15 cellular contexts compared by ENCODE assay signal in genomic region chr2:204468689-204469429, GRCh38.
DNase-seq lines count a peak whose midpoint lies in the region; ATAC-seq, FAIRE-seq and TF ChIP-seq lines count a peak whose summit lies in the region.
"Had no signal": no experiment of that assay in that cellular context is flagged by ENCODE, and none has a peak within 500 bp of the region (broad histone marks: within the 10 kb centered on the region; RNA-seq: fewer than 3 reads in every experiment).

No MANE protein-coding gene starts in this region.

- no peak overlapping the region for H3K27ac Mint-ChIP-seq in activated CD4-positive, alpha-beta T cell treated with anti-CD3 and anti-CD28 coated beads, Interleukin-2, amount 10 ng/mL, durations not matched to agents 7 days and 5 days
- H3K27ac Mint-ChIP-seq: naive thymus-derived CD8-positive, alpha-beta T cell had no signal

- FAIRE-seq in K562 (lab: Jason Lieb, UNC) (no peak), keratinocyte (lab: Jason Lieb, UNC) (peak; percentile 60)
- FAIRE-seq: endometrium, urothelium cell line had no signal

- DNase-seq in A673 (ENCODE audit: low spot score), result peak; percentile 84
- DNase-seq in HFF-Myc (ENCODE audit: extremely low read depth, low read depth), result peak; percentile 40
- no peak for DNase-seq in K562 (ENCODE audit: extremely low read depth in 1 of 4, low spot score in 3 of 4)
- DNase-seq in keratinocyte (ENCODE audit: low read depth, low spot score), result no peak
- DNase-seq in stimulated activated CD4-positive, alpha-beta T cell treated with anti-CD3 and anti-CD28 coated beads, Interleukin-4, amount 100 ng/mL, for 24 hours, result no peak
- no peak for DNase-seq in activated CD4-positive, alpha-beta T cell treated with anti-CD3 and anti-CD28 coated beads, Interleukin-2, amount 10 ng/mL, durations not matched to agents 7 days and 5 days
- DNase-seq in iPS-NIHi11 (ENCODE audit: low spot score), result no peak
- no peak for DNase-seq in stimulated activated naive CD4-positive, alpha-beta T cell (lab: John Stamatoyannopoulos, UW)
- DNase-seq: GF-D8; naive thymus-derived CD8-positive, alpha-beta T cell; spleen; WERI-Rb-1 had no signal

- no peak for TF ChIP-seq POLR2A in K562 (conservative IDR thresholded peaks at IDR 0.05)

- no peak overlapping the region for H3K4me3 Mint-ChIP-seq in activated CD4-positive, alpha-beta T cell treated with anti-CD3 and anti-CD28 coated beads, Interleukin-2, amount 10 ng/mL, durations not matched to agents 7 days and 5 days
- H3K4me3 Mint-ChIP-seq: naive thymus-derived CD8-positive, alpha-beta T cell had no signal

- WGBS in K562 (ENCODE audit: insufficient coverage, low coverage, missing lambda C conversion rate), result 43% methylated on average over 4 of the region's 4 CpGs

- H3K79me2 ChIP-seq in K562 (ENCODE audit: control insufficient read depth, insufficient read depth, low read length) (no peaks in the 10 kb centered on the region), keratinocyte (ENCODE audit: control insufficient read depth, insufficient read depth, low read length) (no peaks in the 10 kb centered on the region)

- no peaks in the 10 kb centered on the region for H3K4me1 Mint-ChIP-seq in activated CD4-positive, alpha-beta T cell treated with anti-CD3 and anti-CD28 coated beads, Interleukin-2, amount 10 ng/mL, durations not matched to agents 7 days and 5 days
- H3K4me1 Mint-ChIP-seq: naive thymus-derived CD8-positive, alpha-beta T cell had no signal

- H3K4me3 ChIP-seq in A673 (ENCODE audit: low read depth, low read length, poor library complexity, severe bottlenecking), result no peak overlapping the region
- H3K4me3 ChIP-seq in HFF-Myc (replicated peaks; ENCODE audit: low read depth, low read length), result no peak overlapping the region
- H3K4me3 ChIP-seq in K562, result no peak overlapping the region
- no peak overlapping the region for H3K4me3 ChIP-seq in keratinocyte (ENCODE audit: control insufficient read depth in 2 of 3, extremely low read depth in 1 of 3, insufficient read depth in 2 of 3, low read depth in 1 of 3, low read length in 3 of 3)
- H3K4me3 ChIP-seq: BLaER1 treated with 17β-estradiol and CSF1 and Interleukin-3, amounts not matched to agents 10 nM and 100 nM; spleen had no signal

- H3K9ac ChIP-seq in K562 (ENCODE audit: insufficient read depth in 1 of 2, low read depth in 2 of 2, low read length in 2 of 2), result no peak overlapping the region
- H3K9ac ChIP-seq in keratinocyte (ENCODE audit: control insufficient read depth, extremely low read depth, insufficient read depth, low read length), result no peak overlapping the region
- H3K9ac ChIP-seq: BLaER1 treated with 17β-estradiol and CSF1 and Interleukin-3, amounts not matched to agents 10 nM and 100 nM had no signal

- H3K36me3 Mint-ChIP-seq in activated CD4-positive, alpha-beta T cell treated with anti-CD3 and anti-CD28 coated beads, Interleukin-2, amount 10 ng/mL, durations not matched to agents 7 days and 5 days (ENCODE audit: low read depth), result no peaks in the 10 kb centered on the region
- H3K36me3 Mint-ChIP-seq: naive thymus-derived CD8-positive, alpha-beta T cell had no signal

- H3K9me3 ChIP-seq in A673 (ENCODE audit: low read depth, low read length, poor library complexity, severe bottlenecking) (no peaks in the 10 kb centered on the region), K562 (replicated peaks; ENCODE audit: control insufficient read depth, insufficient read depth, low read depth, low read length) (no peaks in the 10 kb centered on the region), keratinocyte (ENCODE audit: control insufficient read depth, low read depth, low read length) (no peaks in the 10 kb centered on the region)
- H3K9me3 ChIP-seq: spleen had no signal

- no peak for TF ChIP-seq EP300 in K562 (IDR thresholded peaks at IDR 0.05; ENCODE audit: low read length)

- H3K27me3 ChIP-seq in A673 (replicated peaks; ENCODE audit: insufficient read depth, low read depth, low read length, poor library complexity) (no peaks in the 10 kb centered on the region), K562 (ENCODE audit: control insufficient read depth in 2 of 2, insufficient read depth in 2 of 2, low read length in 2 of 2) (no peaks in the 10 kb centered on the region), keratinocyte (ENCODE audit: control insufficient read depth, extremely low read depth, insufficient read depth, low read length) (no peaks in the 10 kb centered on the region)
- H3K27me3 ChIP-seq: BLaER1 treated with 17β-estradiol and CSF1 and Interleukin-3, amounts not matched to agents 10 nM and 100 nM; spleen had no signal

- peak overlapping the region; percentile 13; the same call in 1 of the 2 replicates for H2AFZ ChIP-seq in K562 (ENCODE audit: low read depth, low read length)
- peak overlapping the region; percentile 14 for H2AFZ ChIP-seq in keratinocyte (ENCODE audit: control insufficient read depth, low read length)

- CTCF ChIA-PET in A673 (lab: Charles Lee), result no interaction called here
- CTCF ChIA-PET in K562 (lab: Yijun Ruan, JAX; ENCODE audit: low intra/inter-chr PET ratio), result no interaction called here
- CTCF ChIA-PET in activated CD4-positive, alpha-beta T cell treated with anti-CD3 and anti-CD28 coated beads, Interleukin-2, amount 10 ng/mL, durations not matched to agents 7 days and 5 days (lab: Charles Lee), result no interaction called here

- TF ChIP-seq CTCF in A673 (conservative IDR thresholded peaks at IDR 0.05; ENCODE audit: low read depth, low read length), result no peak
- no peak for TF ChIP-seq CTCF in HFF-Myc (IDR thresholded peaks at IDR 0.05; ENCODE audit: low read depth, low read length, missing control alignments)
- no peak for TF ChIP-seq CTCF in K562 (IDR thresholded peaks at IDR 0.05 in 2 of 3, conservative IDR thresholded peaks at IDR 0.05 in 1 of 3; ENCODE audit: insufficient read depth in 2 of 3, low read depth in 1 of 3, low read length in 3 of 3)
- TF ChIP-seq CTCF in keratinocyte (optimal IDR thresholded peaks at IDR 0.05 in 1 of 3, IDR thresholded peaks at IDR 0.05 in 1 of 3, conservative IDR thresholded peaks at IDR 0.05 in 1 of 3; ENCODE audit: extremely low read depth in 1 of 3, insufficient read depth in 2 of 3, low read length in 3 of 3), result no peak

- in situ Hi-C loops in K562 (cut with MboI), result no loop called here

- H3K36me3 ChIP-seq in A673 (ENCODE audit: insufficient read depth, low read length, poor library complexity, severe bottlenecking) (no peaks in the 10 kb centered on the region), K562 (ENCODE audit: control insufficient read depth, insufficient read depth, low read length) (no peaks in the 10 kb centered on the region), keratinocyte (ENCODE audit: control insufficient read depth in 2 of 2, extremely low read depth in 1 of 2, insufficient read depth in 2 of 2, low read length in 2 of 2) (no peaks in the 10 kb centered on the region)
- H3K36me3 ChIP-seq: BLaER1 treated with 17β-estradiol and CSF1 and Interleukin-3, amounts not matched to agents 10 nM and 100 nM; spleen; WERI-Rb-1 had no signal

- dilution Hi-C loops in keratinocyte (cut with MboI; ENCODE audit: extremely low pct_ligation_motif_present, low sequenced_read_pairs), result no loop called here

- H3K9me3 Mint-ChIP-seq in activated CD4-positive, alpha-beta T cell treated with anti-CD3 and anti-CD28 coated beads, Interleukin-2, amount 10 ng/mL, durations not matched to agents 7 days and 5 days, result no peaks in the 10 kb centered on the region

- peaks cover 29% of the 10 kb centered on the region for H3K4me1 ChIP-seq in A673 (ENCODE audit: insufficient read depth, low read length, poor library complexity, severe bottlenecking)
- H3K4me1 ChIP-seq in K562 (replicated peaks in 1 of 2; ENCODE audit: control insufficient read depth in 2 of 2, insufficient read depth in 2 of 2, low read length in 2 of 2), result peaks cover 0 to 17% of the 10 kb centered on the region in 2 experiments; a peak in 3 of 5 replicates
- H3K4me1 ChIP-seq in keratinocyte (ENCODE audit: control insufficient read depth, extremely low read depth, insufficient read depth, low read length), result peaks cover 18% of the 10 kb centered on the region
- H3K4me1 ChIP-seq: BLaER1 treated with 17β-estradiol and CSF1 and Interleukin-3, amounts not matched to agents 10 nM and 100 nM; spleen had no signal

- H3K27me3 Mint-ChIP-seq in activated CD4-positive, alpha-beta T cell treated with anti-CD3 and anti-CD28 coated beads, Interleukin-2, amount 10 ng/mL, durations not matched to agents 7 days and 5 days, result peaks cover 15% of the 10 kb centered on the region

- no peak; a peak in 1 of 4 replicates for TF ChIP-seq RAD21 in K562 (CRISPR knock-in tag; conservative IDR thresholded peaks at IDR 0.05 in 1 of 2, IDR thresholded peaks at IDR 0.05 in 1 of 2)

- H3K4me2 ChIP-seq in K562 (ENCODE audit: insufficient read depth, low read length) (no peak overlapping the region), keratinocyte (ENCODE audit: control insufficient read depth, extremely low read depth, insufficient read depth, low read depth, low read length) (peak overlapping the region; percentile 46)
- H3K4me2 ChIP-seq: BLaER1 treated with 17β-estradiol and CSF1 and Interleukin-3, amounts not matched to agents 10 nM and 100 nM had no signal

- ATAC-seq in K562, result no peak
- ATAC-seq: naive thymus-derived CD8-positive, alpha-beta T cell had no signal

- peak overlapping the region; percentile 75 for H3K27ac ChIP-seq in A673 (ENCODE audit: low read depth, low read length, poor library complexity, severe bottlenecking)
- H3K27ac ChIP-seq in K562 (ENCODE audit: extremely low read depth, low read depth, low read length), result no peak overlapping the region
- H3K27ac ChIP-seq in keratinocyte (ENCODE audit: control insufficient read depth, insufficient read depth, low read length), result peak overlapping the region; percentile 22
- H3K27ac ChIP-seq: BLaER1 treated with 17β-estradiol and CSF1 and Interleukin-3, amounts not matched to agents 10 nM and 100 nM; WERI-Rb-1 had no signal

- intact Hi-C loops in A673 (cut with micrococcal nuclease; ENCODE audit: unreplicated experiment), result no loop called here
- intact Hi-C loops in K562 (cut with micrococcal nuclease), result no loop called here

- H3K9me1 ChIP-seq in K562 (ENCODE audit: control insufficient read depth, insufficient read depth, low read length) (no peaks in the 10 kb centered on the region), keratinocyte (ENCODE audit: control insufficient read depth, extremely low read depth, insufficient read depth, low read length) (no peaks in the 10 kb centered on the region)

- POLR2A ChIA-PET in A673 (lab: Charles Lee; ENCODE audit: low non-redundant PET), result no interaction called here
- POLR2A ChIA-PET in K562 (lab: Yijun Ruan, JAX), result interaction anchor here (0.9 to 1.8 kb wide), 3 partner anchors 14 to 48 kb away, joined by 3 to 5 read pairs (median 3); no protein-coding TSS in a partner anchor
- POLR2A ChIA-PET in activated CD4-positive, alpha-beta T cell treated with anti-CD3 and anti-CD28 coated beads, Interleukin-2, amount 10 ng/mL, durations not matched to agents 7 days and 5 days (lab: Charles Lee), result no interaction called here

- H4K20me1 ChIP-seq in K562 (replicated peaks; ENCODE audit: control insufficient read depth, insufficient read depth, low read length), result no peaks in the 10 kb centered on the region
- no peaks in the 10 kb centered on the region for H4K20me1 ChIP-seq in keratinocyte (ENCODE audit: control insufficient read depth, extremely low read depth, insufficient read depth, low read length)
- H4K20me1 ChIP-seq: BLaER1 treated with 17β-estradiol and CSF1 and Interleukin-3, amounts not matched to agents 10 nM and 100 nM had no signal

- BruUV-seq in A673 (replicated peaks; lab: Mats Ljungman, UMichigan) (no TSS peak), K562 (replicated peaks; lab: Mats Ljungman, UMichigan) (no TSS peak)

Comparison
In these comparisons a context has a peak if more than half of its experiments do, and no peak if none do; other contexts are left out.
1. DNase-seq: peak in A673 (single experiment) and HFF-Myc (single experiment); none in K562 (0 of 4), keratinocyte (single experiment), stimulated activated CD4-positive, alpha-beta T cell treated with anti-CD3 and anti-CD28 coated beads, Interleukin-4, amount 100 ng/mL, for 24 hours (single experiment), activated CD4-positive, alpha-beta T cell treated with anti-CD3 and anti-CD28 coated beads, Interleukin-2, amount 10 ng/mL, durations not matched to agents 7 days and 5 days (single experiment), iPS-NIHi11 (single experiment) and stimulated activated naive CD4-positive, alpha-beta T cell (0 of 6).